In the genomic region with DNA sequence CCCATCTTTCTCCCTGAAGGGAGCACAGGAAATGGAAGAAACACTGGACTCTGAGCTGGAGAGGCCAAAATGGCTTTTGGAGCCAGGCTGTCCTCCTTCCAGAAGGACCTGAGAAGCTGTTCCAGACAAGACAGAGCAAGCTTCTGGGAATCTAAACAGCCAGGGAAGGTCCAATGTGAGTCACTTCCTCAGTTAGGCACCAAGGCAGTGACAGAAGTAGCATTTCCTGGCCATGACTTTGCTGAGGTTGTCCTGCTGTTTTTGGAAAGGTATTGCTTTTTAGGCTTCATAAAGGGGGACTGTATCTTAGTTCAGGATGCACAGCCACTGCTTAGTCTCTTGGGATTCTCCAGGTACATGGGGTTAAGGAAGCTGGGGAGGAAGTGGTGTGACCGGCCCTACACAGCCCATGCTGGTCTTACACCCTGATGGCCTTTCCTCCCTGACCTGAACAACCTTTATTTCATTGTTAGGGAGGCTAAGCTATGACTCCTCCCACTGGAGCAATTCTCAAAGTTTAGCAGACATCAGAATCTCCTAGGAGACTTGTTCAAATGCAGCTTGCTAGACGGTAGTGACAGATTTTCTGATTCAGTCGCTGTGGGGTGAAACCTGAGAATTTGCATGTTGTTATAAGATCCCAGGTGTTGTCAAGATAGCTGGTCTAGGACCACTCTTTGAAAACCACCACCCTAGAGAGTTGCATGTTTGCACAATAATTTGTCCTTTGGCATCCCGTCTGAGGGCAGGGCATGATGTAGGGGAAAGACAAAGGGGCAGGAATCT, we compare ENCODE assay signal across 11 cellular contexts. TPM values are rescaled to one million over a fixed set of nuclear protein-coding genes. Genes with fewer than 3 reads are reported as not detected.
DNase-seq lines count a peak whose midpoint lies in the region; ATAC-seq and TF ChIP-seq lines count a peak whose summit lies in the region.
"Had no signal": no experiment of that assay in that cellular context is flagged by ENCODE, and none has a peak within 500 bp of the region (broad histone marks: within the 10 kb centered on the region; RNA-seq: fewer than 3 reads in every experiment).

No MANE protein-coding gene starts in this region.

- no peak for TF ChIP-seq CTCF in left ventricle myocardium inferior (IDR thresholded peaks at IDR 0.05; ENCODE audit: borderline replicate concordance)

- H3K27me3 ChIP-seq in left ventricle myocardium inferior (ENCODE audit: low read depth), result no peaks in the 10 kb centered on the region

- ATAC-seq in GM18907 (IDR thresholded peaks at IDR 0.05; ENCODE audit: unreplicated experiment), result peak; percentile 69
- peak; percentile 70 for ATAC-seq in HG02588 (IDR thresholded peaks at IDR 0.05; ENCODE audit: unreplicated experiment)
- ATAC-seq in HG03571 (IDR thresholded peaks at IDR 0.05; ENCODE audit: unreplicated experiment), result peak; percentile 48
- ATAC-seq in left cardiac atrium, result no peak

- H3K4me1 ChIP-seq in mesodermal cell (ENCODE audit: control insufficient read depth, insufficient read depth, low read length, poor library complexity, severe bottlenecking), result peaks cover 23% of the 10 kb centered on the region
- H3K4me1 ChIP-seq in left ventricle myocardium inferior, result no peaks in the 10 kb centered on the region

- intact Hi-C loops in cardiac septum (cut with DNase I) (no loop called here), left ventricle myocardium inferior (cut with micrococcal nuclease) (no loop called here), left cardiac atrium (cut with DNase I) (no loop called here)

- WGBS in mesodermal cell (ENCODE audit: insufficient coverage in 2 of 2), 2 experiments, result 76 to 92% methylated on average over 2 to 3 of the region's 4 CpGs

- no peaks in the 10 kb centered on the region for H3K9me3 ChIP-seq in mesodermal cell (ENCODE audit: control insufficient read depth, low read length)
- H3K9me3 ChIP-seq in left ventricle myocardium inferior (replicated peaks), result peaks cover 18% of the 10 kb centered on the region

- DNase-seq in stimulated activated CD8-positive, alpha-beta memory T cell treated with anti-CD3 and anti-CD28 coated beads, Interleukin-4, amount 100 ng/mL, for 48 hours, result no peak
- DNase-seq in cardiac septum (ENCODE audit: low spot score) (no peak), left ventricle myocardium inferior (no peak), left cardiac atrium (no peak)
- DNase-seq: stimulated activated CD4-positive, alpha-beta T cell treated with anti-CD3 and anti-CD28 coated beads, Interleukin-4, amount 100 ng/mL, for 1 hour had no signal

- H3K4me3 ChIP-seq in mesodermal cell (ENCODE audit: extremely low read depth, insufficient read depth, low read length, poor library complexity, severe bottlenecking), result no peak overlapping the region
- H3K4me3 ChIP-seq in left ventricle myocardium inferior, result no peak overlapping the region

- H3K27ac ChIP-seq in mesodermal cell (ENCODE audit: low read depth, low read length, severe bottlenecking), result peak overlapping the region; percentile 39
- H3K27ac ChIP-seq in left ventricle myocardium inferior (replicated peaks), result no peak overlapping the region

- H3K36me3 ChIP-seq in mesodermal cell (ENCODE audit: control insufficient read depth, insufficient read depth, low read length), result no peaks in the 10 kb centered on the region
- H3K36me3 ChIP-seq in left ventricle myocardium inferior, result no peaks in the 10 kb centered on the region

RNA-seq across cellular contexts. Expression of a gene that starts 6.8 kb away (rescaled TPM):
- polyA plus RNA-seq in mesodermal cell (2013, experiment 1 of 2), result 1.6 TPM
- 2.1 TPM for polyA plus RNA-seq in mesodermal cell (2013, experiment 2 of 2)
- total RNA-seq in cardiac septum (0.22 TPM), left ventricle myocardium inferior (0.25 TPM), left cardiac atrium (under 1 TPM; 0.41 to 0.92 TPM)
- total RNA-seq: mesenteric fat pad had no signal

RNA-seq across cellular contexts. Expression of a gene that starts 34.5 kb away (rescaled TPM):
- 4.4 TPM for polyA plus RNA-seq in mesodermal cell (2013, experiment 1 of 2)
- polyA plus RNA-seq in mesodermal cell (2013, experiment 2 of 2), result 2.6 TPM
- not detected for total RNA-seq in cardiac septum
- not detected for total RNA-seq in left ventricle myocardium inferior
- total RNA-seq in left cardiac atrium, result not detected
- total RNA-seq: LHCN-M2 had no signal

Comparison
In these comparisons a context has a peak if more than half of its experiments do, and no peak if none do; other contexts are left out.
1. ATAC-seq: peak in GM18907 (single experiment), HG02588 (single experiment) and HG03571 (single experiment); none in left cardiac atrium (0 of 2).